ENCODE assay signal across 12 cellular contexts in the genomic region with DNA sequence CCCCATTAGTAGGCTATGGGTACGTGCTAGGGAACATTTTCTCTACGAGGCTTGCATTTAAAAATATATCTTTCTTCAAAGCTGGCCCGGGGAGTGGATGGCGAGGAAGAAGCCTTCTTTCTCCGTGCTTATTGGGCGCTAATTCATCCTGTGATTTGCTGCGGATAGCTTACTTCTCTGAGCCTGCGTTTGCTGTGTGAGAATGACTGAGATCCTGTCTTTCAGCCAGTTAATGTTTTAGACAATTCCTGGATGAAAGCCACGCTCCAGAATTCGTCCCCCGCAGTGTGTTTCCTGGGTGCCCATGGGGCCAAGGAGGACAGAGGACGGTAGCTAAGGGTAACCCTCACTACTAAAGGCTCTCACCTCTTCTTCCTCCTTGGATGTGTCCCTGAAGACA. TPM values are rescaled to one million over a fixed set of nuclear protein-coding genes. Genes with fewer than 3 reads are reported as not detected.
DNase-seq lines count a peak whose midpoint lies in the region; TF ChIP-seq lines count a peak whose summit lies in the region.
"Had no signal": no experiment of that assay in that cellular context is flagged by ENCODE, and none has a peak within 500 bp of the region (broad histone marks: within the 10 kb centered on the region; RNA-seq: fewer than 3 reads in every experiment).

No MANE protein-coding gene starts in this region.

- H2AFZ ChIP-seq in MM.1S (ENCODE audit: low read length): no peak overlapping the region

- no peak for TF ChIP-seq EP300 in esophagus muscularis mucosa (IDR thresholded peaks at IDR 0.05)

- H3K9me3 ChIP-seq in esophagus muscularis mucosa: no peaks in the 10 kb centered on the region
- H3K9me3 ChIP-seq in MM.1S (replicated peaks; ENCODE audit: insufficient read depth, low read length): no peaks in the 10 kb centered on the region

- peaks cover 99 to 100% (median 100%) of the 10 kb centered on the region in 4 donors for H3K4me1 ChIP-seq in esophagus muscularis mucosa
- no peaks in the 10 kb centered on the region for H3K4me1 ChIP-seq in MM.1S (ENCODE audit: low read length)

- H3K27ac Mint-ChIP-seq in nephron progenitor cell: peak overlapping the region; percentile 34
- H3K27ac Mint-ChIP-seq: activated CD8-positive, alpha-beta T cell treated with anti-CD3 and anti-CD28 coated beads, Interleukin-2, amount 10 ng/mL, durations not matched to agents 7 days and 5 days had no signal

- H4K20me1 ChIP-seq in MM.1S (ENCODE audit: insufficient read depth, low read length): no peaks in the 10 kb centered on the region

- no peak for DNase-seq in esophagus muscularis mucosa (ENCODE audit: extremely low spot score)
- no peak for DNase-seq in nephron progenitor cell
- no peak for DNase-seq in activated gamma-delta T cell treated with Interleukin-2 at 50 U/mL for 16 hours
- DNase-seq in MM.1S: no peak
- DNase-seq in DMS53 (lab: John Stamatoyannopoulos, UW): no peak
- no peak for DNase-seq in SKM-1 (lab: John Stamatoyannopoulos, UW; ENCODE audit: unreplicated experiment)
- DNase-seq: activated CD8-positive, alpha-beta T cell treated with anti-CD3 and anti-CD28 coated beads, Interleukin-2, amount 10 ng/mL, durations not matched to agents 7 days and 5 days; activated gamma-delta T cell; DMS153; MG63 had no signal

- TF ChIP-seq CTCF in esophagus muscularis mucosa (IDR thresholded peaks at IDR 0.05) (no peak), nephron progenitor cell (IDR thresholded peaks at IDR 0.05) (no peak), MM.1S (IDR thresholded peaks at IDR 0.05; ENCODE audit: low read length) (no peak)

- H3K4me3 ChIP-seq in esophagus muscularis mucosa: no peak overlapping the region
- no peak overlapping the region for H3K4me3 ChIP-seq in MM.1S (ENCODE audit: low read length)
- H3K4me3 ChIP-seq: MG63 had no signal

- H3K36me3 Mint-ChIP-seq in nephron progenitor cell (ENCODE audit: low read depth): no peaks in the 10 kb centered on the region

- peak overlapping the region; percentile 49 for H3K27ac ChIP-seq in adipose tissue (ENCODE audit: low read depth, low read length)
- H3K27ac ChIP-seq in esophagus muscularis mucosa (replicated peaks in 1 of 4): peak overlapping the region; percentile 92 to 99 (median 96)
- peak overlapping the region; percentile 90 for H3K27ac ChIP-seq in temporal lobe (ENCODE audit: low read depth, low read length)
- H3K27ac ChIP-seq in MM.1S (ENCODE audit: low read length): no peak overlapping the region

- no peaks in the 10 kb centered on the region for H3F3A ChIP-seq in MM.1S (ENCODE audit: insufficient read depth, low read length)

- H3K4me2 ChIP-seq in MM.1S (ENCODE audit: low read depth, low read length): no peak overlapping the region

- H3K27me3 Mint-ChIP-seq in nephron progenitor cell (ENCODE audit: low read depth, poor library complexity): peaks cover 16% of the 10 kb centered on the region

- H3K4me1 Mint-ChIP-seq in nephron progenitor cell: peaks cover 89% of the 10 kb centered on the region

- intact Hi-C loops in esophagus muscularis mucosa (cut with DNase I): loop anchor here (5.0 to 10.0 kb wide), 2 partner anchors 188 to 456 kb away; no protein-coding TSS in a partner anchor

- H3K9me3 Mint-ChIP-seq in nephron progenitor cell: no peaks in the 10 kb centered on the region

- H3K27me3 ChIP-seq in esophagus muscularis mucosa: no peaks in the 10 kb centered on the region
- no peaks in the 10 kb centered on the region for H3K27me3 ChIP-seq in MM.1S (replicated peaks; ENCODE audit: insufficient read depth, low read length)
- H3K27me3 ChIP-seq: MG63 had no signal

- WGBS in adipose tissue, 3 donors: 52 to 69% (median 68%) methylated on average over 12 of the region's 12 CpGs
- 47% methylated on average over 12 of the region's 12 CpGs for WGBS in esophagus muscularis mucosa

- TF ChIP-seq POLR2A in esophagus muscularis mucosa (IDR thresholded peaks at IDR 0.05; ENCODE audit: low read depth): no peak

- no peak overlapping the region for H3K4me3 Mint-ChIP-seq in nephron progenitor cell
- H3K4me3 Mint-ChIP-seq: activated CD8-positive, alpha-beta T cell treated with anti-CD3 and anti-CD28 coated beads, Interleukin-2, amount 10 ng/mL, durations not matched to agents 7 days and 5 days had no signal

- no peaks in the 10 kb centered on the region for H3K36me3 ChIP-seq in esophagus muscularis mucosa
- H3K36me3 ChIP-seq in MM.1S (replicated peaks; ENCODE audit: insufficient read depth, low read length): no peaks in the 10 kb centered on the region
- H3K36me3 ChIP-seq: MG63 had no signal

- no peaks in the 10 kb centered on the region for H3K79me2 ChIP-seq in MM.1S (ENCODE audit: low read length)

- H3K9ac ChIP-seq in MM.1S (ENCODE audit: low read length): no peak overlapping the region

- H3K9me2 ChIP-seq in MM.1S (replicated peaks; ENCODE audit: insufficient read depth, low read length): no peaks in the 10 kb centered on the region

RNA-seq across cellular contexts. Expression of a gene that starts 57.8 kb away (rescaled TPM):
- 10 to 100 TPM; 10.4 to 12.0 (median 11.0) TPM for polyA plus RNA-seq in adipose tissue
- total RNA-seq in esophagus muscularis mucosa (10 to 100 TPM in 2 of 4 donors, 1 to 10 TPM in 2; 5.8 to 11.1 (median 9.8) TPM), temporal lobe (42.3 TPM)
